1 cellular context compared by ENCODE assay signal in genomic region chr11:106724293-106724892, GRCh38.
A peak's percentile ranks its signal among the peaks of the same experiment; 100 is the strongest.
TF ChIP-seq lines count a peak whose summit lies in the region.

No MANE protein-coding gene starts in this region.

TF ChIP-seq in A549, 52 proteins besides CTCF, POLR2A, EP300 and RAD21:
- TF ChIP-seq REST (IDR thresholded peaks at IDR 0.05) = no peak
- TF ChIP-seq CEBPB (IDR thresholded peaks at IDR 0.05) = 0 out of 4 replicates have a peak, but pooled peaks of 1 of the 2 experiments have one; percentile 21
- no peak for TF ChIP-seq FOSL2 (IDR thresholded peaks at IDR 0.05)
- peak; percentile 33; the same call in 1 of the 2 replicates for TF ChIP-seq FOSL2 (CRISPR knock-in tag; IDR thresholded peaks at IDR 0.05)
TF ChIP-seq in A549: peak in this region for 2.
